In the genomic region with DNA sequence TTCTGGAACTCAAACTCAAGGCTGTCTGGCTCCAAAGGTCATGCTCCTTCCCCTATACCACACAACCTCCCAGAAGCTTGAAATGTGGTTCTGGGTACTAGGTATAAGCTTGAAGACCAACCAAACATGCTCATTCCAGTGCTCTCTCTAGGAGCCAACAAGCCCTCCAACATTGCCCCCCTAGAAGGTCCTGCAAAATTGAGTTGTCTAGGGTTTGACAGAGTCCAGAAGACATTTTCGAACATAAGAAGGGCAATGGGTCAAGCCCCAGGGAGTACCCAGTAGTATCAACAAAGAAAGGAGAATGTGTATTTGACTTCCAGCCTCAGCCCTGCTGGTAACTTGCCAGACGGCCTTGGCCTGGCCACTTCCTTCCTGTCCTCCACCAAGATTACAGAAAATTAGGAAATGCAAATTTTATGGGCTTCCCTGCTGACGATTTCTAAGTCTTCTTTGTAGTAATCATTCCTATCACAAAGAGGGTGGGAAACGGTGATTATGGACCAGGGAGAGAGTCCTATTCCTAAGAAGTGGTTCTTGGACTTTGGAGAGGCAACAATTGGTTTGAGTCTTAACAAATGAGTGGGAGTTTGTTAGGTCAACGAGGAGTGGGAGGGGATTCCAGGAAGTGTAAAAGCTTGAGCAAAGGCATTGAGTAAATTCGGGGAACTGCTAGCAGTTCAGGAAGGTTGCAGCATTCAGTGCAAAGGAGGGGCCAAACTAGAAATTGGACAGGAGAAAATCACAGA, we compare ENCODE assay signal across 2 cellular contexts.
TF ChIP-seq lines count a peak whose summit lies in the region.

No MANE protein-coding gene starts in this region.

TF ChIP-seq in SK-N-SH, 30 proteins besides CTCF, POLR2A, EP300 and RAD21 (continued from another document):
- TF ChIP-seq, protein P1, sequence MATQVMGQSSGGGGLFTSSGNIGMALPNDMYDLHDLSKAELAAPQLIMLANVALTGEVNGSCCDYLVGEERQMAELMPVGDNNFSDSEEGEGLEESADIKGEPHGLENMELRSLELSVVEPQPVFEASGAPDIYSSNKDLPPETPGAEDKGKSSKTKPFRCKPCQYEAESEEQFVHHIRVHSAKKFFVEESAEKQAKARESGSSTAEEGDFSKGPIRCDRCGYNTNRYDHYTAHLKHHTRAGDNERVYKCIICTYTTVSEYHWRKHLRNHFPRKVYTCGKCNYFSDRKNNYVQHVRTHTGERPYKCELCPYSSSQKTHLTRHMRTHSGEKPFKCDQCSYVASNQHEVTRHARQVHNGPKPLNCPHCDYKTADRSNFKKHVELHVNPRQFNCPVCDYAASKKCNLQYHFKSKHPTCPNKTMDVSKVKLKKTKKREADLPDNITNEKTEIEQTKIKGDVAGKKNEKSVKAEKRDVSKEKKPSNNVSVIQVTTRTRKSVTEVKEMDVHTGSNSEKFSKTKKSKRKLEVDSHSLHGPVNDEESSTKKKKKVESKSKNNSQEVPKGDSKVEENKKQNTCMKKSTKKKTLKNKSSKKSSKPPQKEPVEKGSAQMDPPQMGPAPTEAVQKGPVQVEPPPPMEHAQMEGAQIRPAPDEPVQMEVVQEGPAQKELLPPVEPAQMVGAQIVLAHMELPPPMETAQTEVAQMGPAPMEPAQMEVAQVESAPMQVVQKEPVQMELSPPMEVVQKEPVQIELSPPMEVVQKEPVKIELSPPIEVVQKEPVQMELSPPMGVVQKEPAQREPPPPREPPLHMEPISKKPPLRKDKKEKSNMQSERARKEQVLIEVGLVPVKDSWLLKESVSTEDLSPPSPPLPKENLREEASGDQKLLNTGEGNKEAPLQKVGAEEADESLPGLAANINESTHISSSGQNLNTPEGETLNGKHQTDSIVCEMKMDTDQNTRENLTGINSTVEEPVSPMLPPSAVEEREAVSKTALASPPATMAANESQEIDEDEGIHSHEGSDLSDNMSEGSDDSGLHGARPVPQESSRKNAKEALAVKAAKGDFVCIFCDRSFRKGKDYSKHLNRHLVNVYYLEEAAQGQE (IDR thresholded peaks at IDR 0.05; ENCODE audit: low read depth, low read length) = no peak
- TF ChIP-seq GABPA (IDR thresholded peaks at IDR 0.05; ENCODE audit: low read depth) (no peak), CHD2 (IDR thresholded peaks at IDR 0.05; ENCODE audit: low read length, partially characterized antibody) (no peak), POLR2AphosphoS5 (IDR thresholded peaks at IDR 0.05; ENCODE audit: low read depth, low read length) (no peak), MEF2A (IDR thresholded peaks at IDR 0.05; ENCODE audit: borderline replicate concordance, low read depth) (no peak), FOSL2 (IDR thresholded peaks at IDR 0.05; ENCODE audit: borderline replicate concordance, low read depth) (no peak), TAF1 (IDR thresholded peaks at IDR 0.05; ENCODE audit: borderline replicate concordance, low read depth, low read length) (no peak), YY1 (IDR thresholded peaks at IDR 0.05; ENCODE audit: low read depth) (no peak), NRF1 (IDR thresholded peaks at IDR 0.05; ENCODE audit: low read depth, low read length) (no peak), EZH2phosphoT487 (IDR thresholded peaks at IDR 0.05; ENCODE audit: borderline replicate concordance, low read depth) (no peak), TCF12 (IDR thresholded peaks at IDR 0.05) (no peak)
- TF ChIP-seq, protein P2, sequence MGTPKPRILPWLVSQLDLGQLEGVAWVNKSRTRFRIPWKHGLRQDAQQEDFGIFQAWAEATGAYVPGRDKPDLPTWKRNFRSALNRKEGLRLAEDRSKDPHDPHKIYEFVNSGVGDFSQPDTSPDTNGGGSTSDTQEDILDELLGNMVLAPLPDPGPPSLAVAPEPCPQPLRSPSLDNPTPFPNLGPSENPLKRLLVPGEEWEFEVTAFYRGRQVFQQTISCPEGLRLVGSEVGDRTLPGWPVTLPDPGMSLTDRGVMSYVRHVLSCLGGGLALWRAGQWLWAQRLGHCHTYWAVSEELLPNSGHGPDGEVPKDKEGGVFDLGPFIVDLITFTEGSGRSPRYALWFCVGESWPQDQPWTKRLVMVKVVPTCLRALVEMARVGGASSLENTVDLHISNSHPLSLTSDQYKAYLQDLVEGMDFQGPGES (IDR thresholded peaks at IDR 0.05; ENCODE audit: low read depth, low read length) = no peak
- TF ChIP-seq, protein P3, sequence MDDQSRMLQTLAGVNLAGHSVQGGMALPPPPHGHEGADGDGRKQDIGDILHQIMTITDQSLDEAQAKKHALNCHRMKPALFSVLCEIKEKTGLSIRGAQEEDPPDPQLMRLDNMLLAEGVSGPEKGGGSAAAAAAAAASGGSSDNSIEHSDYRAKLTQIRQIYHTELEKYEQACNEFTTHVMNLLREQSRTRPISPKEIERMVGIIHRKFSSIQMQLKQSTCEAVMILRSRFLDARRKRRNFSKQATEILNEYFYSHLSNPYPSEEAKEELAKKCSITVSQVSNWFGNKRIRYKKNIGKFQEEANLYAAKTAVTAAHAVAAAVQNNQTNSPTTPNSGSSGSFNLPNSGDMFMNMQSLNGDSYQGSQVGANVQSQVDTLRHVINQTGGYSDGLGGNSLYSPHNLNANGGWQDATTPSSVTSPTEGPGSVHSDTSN (IDR thresholded peaks at IDR 0.05) = no peak
TF ChIP-seq in SK-N-SH: peak in this region for 0.

TF ChIP-seq in SK-N-SH treated with all-trans-retinoic acid at 6 μM for 48 hours, 23 proteins besides CTCF, POLR2A, EP300 and RAD21 (continued from another document):
- TF ChIP-seq BACH2 (CRISPR knock-in tag; IDR thresholded peaks at IDR 0.05; ENCODE audit: borderline replicate concordance) (no peak), ZNF70 (CRISPR knock-in tag; IDR thresholded peaks at IDR 0.05) (no peak), PPARA (CRISPR knock-in tag; IDR thresholded peaks at IDR 0.05; ENCODE audit: borderline replicate concordance) (no peak), RARB (CRISPR knock-in tag; IDR thresholded peaks at IDR 0.05) (no peak), GLIS3 (CRISPR knock-in tag; IDR thresholded peaks at IDR 0.05) (no peak), ISL1 (CRISPR knock-in tag; IDR thresholded peaks at IDR 0.05) (no peak), ZC3H10 (CRISPR knock-in tag; IDR thresholded peaks at IDR 0.05) (no peak), CSDC2 (CRISPR knock-in tag; IDR thresholded peaks at IDR 0.05) (no peak), ARNTL (CRISPR knock-in tag; IDR thresholded peaks at IDR 0.05; ENCODE audit: borderline replicate concordance, low read depth) (no peak), TCF4 (CRISPR knock-in tag; IDR thresholded peaks at IDR 0.05; ENCODE audit: borderline replicate concordance) (no peak), TOX (CRISPR knock-in tag; IDR thresholded peaks at IDR 0.05; ENCODE audit: borderline replicate concordance) (no peak), ZFP30 (CRISPR knock-in tag; IDR thresholded peaks at IDR 0.05) (no peak), ZNF565 (CRISPR knock-in tag; conservative IDR thresholded peaks at IDR 0.05; ENCODE audit: low read depth) (no peak)
- TF ChIP-seq, protein P4, sequence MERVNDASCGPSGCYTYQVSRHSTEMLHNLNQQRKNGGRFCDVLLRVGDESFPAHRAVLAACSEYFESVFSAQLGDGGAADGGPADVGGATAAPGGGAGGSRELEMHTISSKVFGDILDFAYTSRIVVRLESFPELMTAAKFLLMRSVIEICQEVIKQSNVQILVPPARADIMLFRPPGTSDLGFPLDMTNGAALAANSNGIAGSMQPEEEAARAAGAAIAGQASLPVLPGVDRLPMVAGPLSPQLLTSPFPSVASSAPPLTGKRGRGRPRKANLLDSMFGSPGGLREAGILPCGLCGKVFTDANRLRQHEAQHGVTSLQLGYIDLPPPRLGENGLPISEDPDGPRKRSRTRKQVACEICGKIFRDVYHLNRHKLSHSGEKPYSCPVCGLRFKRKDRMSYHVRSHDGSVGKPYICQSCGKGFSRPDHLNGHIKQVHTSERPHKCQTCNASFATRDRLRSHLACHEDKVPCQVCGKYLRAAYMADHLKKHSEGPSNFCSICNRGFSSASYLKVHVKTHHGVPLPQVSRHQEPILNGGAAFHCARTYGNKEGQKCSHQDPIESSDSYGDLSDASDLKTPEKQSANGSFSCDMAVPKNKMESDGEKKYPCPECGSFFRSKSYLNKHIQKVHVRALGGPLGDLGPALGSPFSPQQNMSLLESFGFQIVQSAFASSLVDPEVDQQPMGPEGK (CRISPR knock-in tag; IDR thresholded peaks at IDR 0.05; ENCODE audit: borderline replicate concordance) = no peak
- TF ChIP-seq, protein P5, sequence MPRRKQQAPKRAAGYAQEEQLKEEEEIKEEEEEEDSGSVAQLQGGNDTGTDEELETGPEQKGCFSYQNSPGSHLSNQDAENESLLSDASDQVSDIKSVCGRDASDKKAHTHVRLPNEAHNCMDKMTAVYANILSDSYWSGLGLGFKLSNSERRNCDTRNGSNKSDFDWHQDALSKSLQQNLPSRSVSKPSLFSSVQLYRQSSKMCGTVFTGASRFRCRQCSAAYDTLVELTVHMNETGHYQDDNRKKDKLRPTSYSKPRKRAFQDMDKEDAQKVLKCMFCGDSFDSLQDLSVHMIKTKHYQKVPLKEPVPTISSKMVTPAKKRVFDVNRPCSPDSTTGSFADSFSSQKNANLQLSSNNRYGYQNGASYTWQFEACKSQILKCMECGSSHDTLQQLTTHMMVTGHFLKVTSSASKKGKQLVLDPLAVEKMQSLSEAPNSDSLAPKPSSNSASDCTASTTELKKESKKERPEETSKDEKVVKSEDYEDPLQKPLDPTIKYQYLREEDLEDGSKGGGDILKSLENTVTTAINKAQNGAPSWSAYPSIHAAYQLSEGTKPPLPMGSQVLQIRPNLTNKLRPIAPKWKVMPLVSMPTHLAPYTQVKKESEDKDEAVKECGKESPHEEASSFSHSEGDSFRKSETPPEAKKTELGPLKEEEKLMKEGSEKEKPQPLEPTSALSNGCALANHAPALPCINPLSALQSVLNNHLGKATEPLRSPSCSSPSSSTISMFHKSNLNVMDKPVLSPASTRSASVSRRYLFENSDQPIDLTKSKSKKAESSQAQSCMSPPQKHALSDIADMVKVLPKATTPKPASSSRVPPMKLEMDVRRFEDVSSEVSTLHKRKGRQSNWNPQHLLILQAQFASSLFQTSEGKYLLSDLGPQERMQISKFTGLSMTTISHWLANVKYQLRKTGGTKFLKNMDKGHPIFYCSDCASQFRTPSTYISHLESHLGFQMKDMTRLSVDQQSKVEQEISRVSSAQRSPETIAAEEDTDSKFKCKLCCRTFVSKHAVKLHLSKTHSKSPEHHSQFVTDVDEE (CRISPR knock-in tag; IDR thresholded peaks at IDR 0.05) = no peak
- TF ChIP-seq, protein P6, sequence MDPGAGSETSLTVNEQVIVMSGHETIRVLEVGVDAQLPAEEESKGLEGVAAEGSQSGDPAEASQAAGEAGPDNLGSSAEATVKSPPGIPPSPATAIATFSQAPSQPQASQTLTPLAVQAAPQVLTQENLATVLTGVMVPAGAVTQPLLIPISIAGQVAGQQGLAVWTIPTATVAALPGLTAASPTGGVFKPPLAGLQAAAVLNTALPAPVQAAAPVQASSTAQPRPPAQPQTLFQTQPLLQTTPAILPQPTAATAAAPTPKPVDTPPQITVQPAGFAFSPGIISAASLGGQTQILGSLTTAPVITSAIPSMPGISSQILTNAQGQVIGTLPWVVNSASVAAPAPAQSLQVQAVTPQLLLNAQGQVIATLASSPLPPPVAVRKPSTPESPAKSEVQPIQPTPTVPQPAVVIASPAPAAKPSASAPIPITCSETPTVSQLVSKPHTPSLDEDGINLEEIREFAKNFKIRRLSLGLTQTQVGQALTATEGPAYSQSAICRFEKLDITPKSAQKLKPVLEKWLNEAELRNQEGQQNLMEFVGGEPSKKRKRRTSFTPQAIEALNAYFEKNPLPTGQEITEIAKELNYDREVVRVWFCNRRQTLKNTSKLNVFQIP (CRISPR knock-in tag; IDR thresholded peaks at IDR 0.05; ENCODE audit: borderline replicate concordance, low read depth) = no peak
- TF ChIP-seq, protein P7, sequence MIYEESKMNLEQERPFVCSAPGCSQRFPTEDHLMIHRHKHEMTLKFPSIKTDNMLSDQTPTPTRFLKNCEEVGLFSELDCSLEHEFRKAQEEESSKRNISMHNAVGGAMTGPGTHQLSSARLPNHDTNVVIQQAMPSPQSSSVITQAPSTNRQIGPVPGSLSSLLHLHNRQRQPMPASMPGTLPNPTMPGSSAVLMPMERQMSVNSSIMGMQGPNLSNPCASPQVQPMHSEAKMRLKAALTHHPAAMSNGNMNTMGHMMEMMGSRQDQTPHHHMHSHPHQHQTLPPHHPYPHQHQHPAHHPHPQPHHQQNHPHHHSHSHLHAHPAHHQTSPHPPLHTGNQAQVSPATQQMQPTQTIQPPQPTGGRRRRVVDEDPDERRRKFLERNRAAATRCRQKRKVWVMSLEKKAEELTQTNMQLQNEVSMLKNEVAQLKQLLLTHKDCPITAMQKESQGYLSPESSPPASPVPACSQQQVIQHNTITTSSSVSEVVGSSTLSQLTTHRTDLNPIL (CRISPR knock-in tag; IDR thresholded peaks at IDR 0.05; ENCODE audit: low read depth) = no peak
- TF ChIP-seq, protein P8, sequence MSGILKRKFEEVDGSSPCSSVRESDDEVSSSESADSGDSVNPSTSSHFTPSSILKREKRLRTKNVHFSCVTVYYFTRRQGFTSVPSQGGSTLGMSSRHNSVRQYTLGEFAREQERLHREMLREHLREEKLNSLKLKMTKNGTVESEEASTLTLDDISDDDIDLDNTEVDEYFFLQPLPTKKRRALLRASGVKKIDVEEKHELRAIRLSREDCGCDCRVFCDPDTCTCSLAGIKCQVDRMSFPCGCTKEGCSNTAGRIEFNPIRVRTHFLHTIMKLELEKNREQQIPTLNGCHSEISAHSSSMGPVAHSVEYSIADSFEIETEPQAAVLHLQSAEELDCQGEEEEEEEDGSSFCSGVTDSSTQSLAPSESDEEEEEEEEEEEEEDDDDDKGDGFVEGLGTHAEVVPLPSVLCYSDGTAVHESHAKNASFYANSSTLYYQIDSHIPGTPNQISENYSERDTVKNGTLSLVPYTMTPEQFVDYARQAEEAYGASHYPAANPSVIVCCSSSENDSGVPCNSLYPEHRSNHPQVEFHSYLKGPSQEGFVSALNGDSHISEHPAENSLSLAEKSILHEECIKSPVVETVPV (CRISPR knock-in tag; IDR thresholded peaks at IDR 0.05) = no peak
TF ChIP-seq in SK-N-SH treated with all-trans-retinoic acid at 6 μM for 48 hours: peak in this region for 0.
